25 cellular contexts compared by ENCODE assay signal in genomic region chr5:78888580-78889187, GRCh38.
DNase-seq lines count a peak whose midpoint lies in the region; ATAC-seq and TF ChIP-seq lines count a peak whose summit lies in the region.
"Had no signal": no experiment of that assay in that cellular context is flagged by ENCODE, and none has a peak within 500 bp of the region (broad histone marks: within the 10 kb centered on the region; RNA-seq: fewer than 3 reads in every experiment).

No MANE protein-coding gene starts in this region.

- H3K27ac ChIP-seq in heart left ventricle: peak overlapping the region in 4 of 12 donors; percentile 1 to 15 (median 8)
- H3K27ac ChIP-seq in right atrium auricular region: no peak overlapping the region
- H3K27ac ChIP-seq in uterus: peak overlapping the region in 1 of 2 donors; percentile 47
- H3K27ac ChIP-seq: epithelial cell of prostate, pancreas, SJSA1, tibial nerve had no signal

- no peaks in the 10 kb centered on the region for H3K27me3 Mint-ChIP-seq in stimulated activated naive CD8-positive, alpha-beta T cell treated with anti-CD3 and anti-CD28 coated beads, Interleukin-15, amount 100 ng/mL, for 72 hours
- H3K27me3 Mint-ChIP-seq: activated T-cell treated with anti-CD3 and anti-CD28 coated beads, Interleukin-2, amount 50 U/mL, for 24 hours; memory B cell; naive B cell; stimulated activated naive B cell treated with anti-CD40 and anti-IgM and Interleukin-4, amounts not matched to agents 10 μg/mL and 1 μg/mL and 100 μg/mL, for 72 hours had no signal

- H3K4me1 Mint-ChIP-seq in stimulated activated naive CD8-positive, alpha-beta T cell treated with anti-CD3 and anti-CD28 coated beads, Interleukin-15, amount 100 ng/mL, for 72 hours: peaks cover 23% of the 10 kb centered on the region

- intact Hi-C loops in heart left ventricle (cut with DNase I): loop anchor here in 5 of 10 donors (5.0 to 10.0 kb wide), 4 partner anchors 54 to 421 kb away; no protein-coding TSS in a partner anchor
- intact Hi-C loops in left ventricle myocardium superior (cut with micrococcal nuclease): no loop called here
- intact Hi-C loops in uterus (cut with DNase I; ENCODE audit: low total_unique reads): no loop called here

- TF ChIP-seq CTCF in heart left ventricle (IDR thresholded peaks at IDR 0.05) (no peak), right atrium auricular region (IDR thresholded peaks at IDR 0.05) (no peak), uterus (IDR thresholded peaks at IDR 0.05) (no peak)

- H3K4me1 ChIP-seq in heart left ventricle (peaks cover 0 to 17% (median 3%) of the 10 kb centered on the region in 12 donors), right atrium auricular region (no peaks in the 10 kb centered on the region), uterus (peaks cover 0 to 2% of the 10 kb centered on the region in 2 donors)
- H3K4me1 ChIP-seq: pancreas had no signal

- no peak overlapping the region for H3K4me3 Mint-ChIP-seq in stimulated activated naive CD8-positive, alpha-beta T cell treated with anti-CD3 and anti-CD28 coated beads, Interleukin-15, amount 100 ng/mL, for 72 hours
- H3K4me3 Mint-ChIP-seq: activated naive CD4-positive, alpha-beta T cell treated with anti-CD3 and anti-CD28 coated beads for 36 hours; activated T-cell treated with anti-CD3 and anti-CD28 coated beads, Interleukin-2, amount 50 U/mL, for 24 hours; CD8-positive, alpha-beta T cell; stimulated activated naive B cell treated with anti-CD40 and anti-IgM and Interleukin-4, amounts not matched to agents 10 μg/mL and 1 μg/mL and 100 μg/mL, for 72 hours; T-helper 2 cell treated with Interferon-gamma antibody and Interleukin-4, amounts not matched to agents 5 μg/mL and 100 μg/mL, for 36 hours had no signal

- no peak overlapping the region for H3K4me3 ChIP-seq in heart left ventricle
- no peak overlapping the region for H3K4me3 ChIP-seq in right atrium auricular region
- no peak overlapping the region for H3K4me3 ChIP-seq in uterus
- H3K4me3 ChIP-seq: pancreas, SJSA1, tibial nerve had no signal

- no peaks in the 10 kb centered on the region for H3K9me3 ChIP-seq in heart left ventricle
- H3K9me3 ChIP-seq in right atrium auricular region: no peaks in the 10 kb centered on the region
- no peaks in the 10 kb centered on the region for H3K9me3 ChIP-seq in uterus
- H3K9me3 ChIP-seq: pancreas, SJSA1, tibial nerve had no signal

- H3K27me3 ChIP-seq in heart left ventricle (no peaks in the 10 kb centered on the region), right atrium auricular region (no peaks in the 10 kb centered on the region), uterus (no peaks in the 10 kb centered on the region)
- H3K27me3 ChIP-seq: pancreas, SJSA1, tibial nerve had no signal

- peak in 4 of 5 donors; percentile 38 to 67 (median 56) for DNase-seq in heart left ventricle
- DNase-seq in right atrium auricular region (ENCODE audit: low spot score): no peak
- DNase-seq in NCI-H69 (lab: John Stamatoyannopoulos, UW): peak; percentile 12
- DNase-seq in left ventricle myocardium superior: peak; percentile 69
- peak; percentile 43 to 47 for DNase-seq in uterus
- DNase-seq in OCI-M2 (lab: John Stamatoyannopoulos, UW; ENCODE audit: unreplicated experiment): no peak
- no peak for DNase-seq in activated gamma-delta T cell (lab: John Stamatoyannopoulos, UW)
- no peak for DNase-seq in stimulated activated naive CD8-positive, alpha-beta T cell treated with anti-CD3 and anti-CD28 coated beads, Interleukin-15, amount 100 ng/mL, for 72 hours
- DNase-seq: activated naive CD4-positive, alpha-beta T cell treated with anti-CD3 and anti-CD28 coated beads for 36 hours; activated T-cell treated with anti-CD3 and anti-CD28 coated beads, Interleukin-2, amount 50 U/mL, for 24 hours; CD8-positive, alpha-beta T cell; central memory CD4-positive, alpha-beta T cell; foreskin melanocyte; naive B cell; NCI-H1105 treated with DMSO at 0.1 percent for 48 hours; PC-3; stimulated activated CD4-positive, alpha-beta T cell treated with anti-CD3 and anti-CD28 coated beads, Interleukin-1b, Interleukin-23, amount 100 ng/mL, for 48 hours; stimulated activated naive B cell treated with anti-CD40 and anti-IgM and Interleukin-4, amounts not matched to agents 10 μg/mL and 1 μg/mL and 100 μg/mL, for 72 hours had no signal

- H3K36me3 ChIP-seq in heart left ventricle (peaks cover 0 to 7% (median 0%) of the 10 kb centered on the region in 9 donors), right atrium auricular region (no peaks in the 10 kb centered on the region), uterus (no peaks in the 10 kb centered on the region)
- H3K36me3 ChIP-seq: pancreas, SJSA1, tibial nerve had no signal

- H3K27ac Mint-ChIP-seq in stimulated activated naive CD8-positive, alpha-beta T cell treated with anti-CD3 and anti-CD28 coated beads, Interleukin-15, amount 100 ng/mL, for 72 hours: no peak overlapping the region
- H3K27ac Mint-ChIP-seq: activated naive CD4-positive, alpha-beta T cell treated with anti-CD3 and anti-CD28 coated beads for 36 hours; memory B cell; stimulated activated naive B cell treated with anti-CD40 and anti-IgM and Interleukin-4, amounts not matched to agents 10 μg/mL and 1 μg/mL and 100 μg/mL, for 72 hours; T-helper 2 cell treated with Interferon-gamma antibody and Interleukin-4, amounts not matched to agents 5 μg/mL and 100 μg/mL, for 36 hours had no signal

- H3K9me3 Mint-ChIP-seq in stimulated activated naive CD8-positive, alpha-beta T cell treated with anti-CD3 and anti-CD28 coated beads, Interleukin-15, amount 100 ng/mL, for 72 hours: no peaks in the 10 kb centered on the region
- H3K9me3 Mint-ChIP-seq: activated naive CD4-positive, alpha-beta T cell treated with anti-CD3 and anti-CD28 coated beads for 36 hours; activated T-cell treated with anti-CD3 and anti-CD28 coated beads, Interleukin-2, amount 50 U/mL, for 24 hours; CD8-positive, alpha-beta T cell; stimulated activated naive B cell treated with anti-CD40 and anti-IgM and Interleukin-4, amounts not matched to agents 10 μg/mL and 1 μg/mL and 100 μg/mL, for 72 hours; T-helper 2 cell treated with Interferon-gamma antibody and Interleukin-4, amounts not matched to agents 5 μg/mL and 100 μg/mL, for 36 hours had no signal

- 47 to 65% (median 53%) methylated on average over 8 of the region's 8 CpGs for WGBS in heart left ventricle, 4 donors

- no peak for TF ChIP-seq POLR2A in heart left ventricle (IDR thresholded peaks at IDR 0.05)
- no peak for TF ChIP-seq POLR2A in uterus (IDR thresholded peaks at IDR 0.05)

- ATAC-seq in heart left ventricle (peak in 2 of 4 donors; percentile 34 to 52), left ventricle myocardium superior (peak; percentile 37)
- no peak for ATAC-seq in stimulated activated naive CD8-positive, alpha-beta T cell treated with anti-CD3 and anti-CD28 coated beads, Interleukin-15, amount 100 ng/mL, for 72 hours
- ATAC-seq: CD8-positive, alpha-beta T cell; HCT116; pancreas; PC-3 had no signal

Comparison
In these comparisons a context has a peak if more than half of its experiments do, and no peak if none do; other contexts are left out.
1. DNase-seq: peak in heart left ventricle (4 of 5), NCI-H69 (single experiment), left ventricle myocardium superior (single experiment) and uterus (2 of 2); none in right atrium auricular region (single experiment), OCI-M2 (single experiment), activated gamma-delta T cell (single experiment) and stimulated activated naive CD8-positive, alpha-beta T cell treated with anti-CD3 and anti-CD28 coated beads, Interleukin-15, amount 100 ng/mL, for 72 hours (0 of 2).